1 cellular context compared by ENCODE assay signal in genomic region chr2:18520605-18521031, GRCh38.
TF ChIP-seq lines count a peak whose summit lies in the region.

No MANE protein-coding gene starts in this region.

TF ChIP-seq in H1, 55 proteins besides CTCF, POLR2A, EP300 and RAD21 (continued from another document):
- TF ChIP-seq EZH2 (IDR thresholded peaks at IDR 0.05; ENCODE audit: low read depth, low read length, severe bottlenecking) (no peak), TEAD4 (IDR thresholded peaks at IDR 0.05; ENCODE audit: low read depth, low read length) (peak; percentile 42; the same call in 1 of the 2 replicates), KDM1A (IDR thresholded peaks at IDR 0.05; ENCODE audit: borderline replicate concordance, low read length) (no peak), CHD7 (IDR thresholded peaks at IDR 0.05; ENCODE audit: insufficient replicate concordance, low read length) (no peak), CTBP2 (IDR thresholded peaks at IDR 0.05; ENCODE audit: borderline replicate concordance, insufficient read depth, insufficient read length, low read length) (no peak), SRF (IDR thresholded peaks at IDR 0.05; ENCODE audit: low read depth, low read length) (no peak), RFX5 (IDR thresholded peaks at IDR 0.05; ENCODE audit: borderline replicate concordance, low read depth, low read length) (no peak), SP1 (IDR thresholded peaks at IDR 0.05; ENCODE audit: low read depth, low read length) (no peak), ATF3 (IDR thresholded peaks at IDR 0.05; ENCODE audit: insufficient read depth, low read depth, low read length) (no peak), GTF2F1 (IDR thresholded peaks at IDR 0.05; ENCODE audit: borderline replicate concordance, low read depth, low read length) (no peak), CHD1 (IDR thresholded peaks at IDR 0.05; ENCODE audit: low read depth, low read length) (no peak), ZNF274 (IDR thresholded peaks at IDR 0.05; ENCODE audit: borderline replicate concordance, extremely low read depth, low read length) (no peak), SAP30 (IDR thresholded peaks at IDR 0.05; ENCODE audit: insufficient read depth, insufficient replicate concordance, low read length) (no peak), MAX (IDR thresholded peaks at IDR 0.05) (peak; percentile 41), RNF2 (IDR thresholded peaks at IDR 0.05; ENCODE audit: borderline replicate concordance, low read depth, low read length, missing control alignments, poor library complexity, severe bottlenecking) (no peak), E2F6 (IDR thresholded peaks at IDR 0.05) (peak; percentile 57)
